Comparison of ENCODE assay signal across 18 cellular contexts in the genomic region with DNA sequence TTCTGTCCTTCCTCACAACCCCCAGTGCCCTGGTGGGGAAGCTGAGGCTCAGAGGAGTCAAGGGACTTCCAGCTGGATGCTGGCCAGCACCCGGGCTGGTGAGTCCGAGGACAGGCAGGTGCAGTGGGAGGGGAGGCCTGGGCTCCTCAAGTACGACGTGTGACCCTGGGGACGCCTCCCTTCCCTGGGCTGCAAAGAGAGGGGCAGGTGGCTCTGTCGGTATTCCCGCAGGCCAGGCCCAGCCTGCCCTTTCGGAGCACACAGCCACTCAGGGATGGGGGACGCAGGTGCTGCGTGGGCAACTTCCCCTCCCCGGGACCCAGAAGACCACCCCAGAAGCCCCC. TPM values are rescaled to one million over a fixed set of nuclear protein-coding genes. Genes with fewer than 3 reads are reported as not detected.
DNase-seq lines count a peak whose midpoint lies in the region; ATAC-seq and TF ChIP-seq lines count a peak whose summit lies in the region.
"Had no signal": no experiment of that assay in that cellular context is flagged by ENCODE, and none has a peak within 500 bp of the region (broad histone marks: within the 10 kb centered on the region; RNA-seq: fewer than 3 reads in every experiment).

No MANE protein-coding gene starts in this region.

- no peak overlapping the region for H4K8ac ChIP-seq in neuronal stem cell (ENCODE audit: low read depth, low read length)

- no peak for TF ChIP-seq CTCF in smooth muscle cell (IDR thresholded peaks at IDR 0.05; ENCODE audit: borderline replicate concordance, insufficient read depth, poor library complexity, severe bottlenecking)

- H3K14ac ChIP-seq in neuronal stem cell (ENCODE audit: low read length) = no peak overlapping the region

- H3K4me3 Mint-ChIP-seq in activated CD4-positive, alpha-beta memory T cell treated with anti-CD3 and anti-CD28 coated beads for 36 hours = no peak overlapping the region
- no peak overlapping the region for H3K4me3 Mint-ChIP-seq in naive thymus-derived CD8-positive, alpha-beta T cell

- no peak overlapping the region for H3K27ac Mint-ChIP-seq in activated CD4-positive, alpha-beta memory T cell treated with anti-CD3 and anti-CD28 coated beads for 36 hours
- H3K27ac Mint-ChIP-seq in naive thymus-derived CD8-positive, alpha-beta T cell = no peak overlapping the region

- H3K9me3 ChIP-seq in iPS-15b (ENCODE audit: control insufficient read depth, insufficient read depth, low read length) (no peaks in the 10 kb centered on the region), neuronal stem cell (replicated peaks in 1 of 2; ENCODE audit: control insufficient read depth in 2 of 2, insufficient read depth in 1 of 2, low read depth in 1 of 2, low read length in 2 of 2) (peaks cover 0 to 1% of the 10 kb centered on the region in 2 donors), smooth muscle cell (replicated peaks; ENCODE audit: low read depth) (no peaks in the 10 kb centered on the region)

- H3K36me3 ChIP-seq in iPS-15b (ENCODE audit: control insufficient read depth, insufficient read depth, low read length) (no peaks in the 10 kb centered on the region), neuronal stem cell (replicated peaks in 1 of 2; ENCODE audit: control insufficient read depth in 2 of 2, insufficient read depth in 2 of 2, low read length in 2 of 2) (no peaks in the 10 kb centered on the region), smooth muscle cell (ENCODE audit: low read depth) (no peaks in the 10 kb centered on the region)

- H2AFZ ChIP-seq in neuronal stem cell (ENCODE audit: low read length) = no peak overlapping the region
- no peak overlapping the region for H2AFZ ChIP-seq in smooth muscle cell (ENCODE audit: low read depth)

- no peak overlapping the region for H4K91ac ChIP-seq in neuronal stem cell (ENCODE audit: low read depth, low read length, poor library complexity)

- intact Hi-C loops in activated CD4-positive, alpha-beta memory T cell treated with anti-CD3 and anti-CD28 coated beads for 36 hours (cut with micrococcal nuclease) = no loop called here

- H3K79me1 ChIP-seq in neuronal stem cell (ENCODE audit: low read depth, low read length) = peaks cover 7% of the 10 kb centered on the region

- H3K4me2 ChIP-seq in neuronal stem cell (ENCODE audit: insufficient read depth, low read length, poor library complexity, severe bottlenecking) = no peak overlapping the region
- H3K4me2 ChIP-seq in smooth muscle cell = no peak overlapping the region

- H3K18ac ChIP-seq in neuronal stem cell (ENCODE audit: low read length) = peak overlapping the region; percentile 95

- no peaks in the 10 kb centered on the region for H3F3A ChIP-seq in smooth muscle cell (ENCODE audit: low read depth)

- POLR2A ChIA-PET in activated CD4-positive, alpha-beta memory T cell treated with anti-CD3 and anti-CD28 coated beads for 36 hours (lab: Charles Lee) = no interaction called here
- POLR2A ChIA-PET in naive thymus-derived CD8-positive, alpha-beta T cell (lab: Charles Lee) = no interaction called here

- H3K23ac ChIP-seq in neuronal stem cell (ENCODE audit: low read depth, low read length, poor library complexity) = no peak overlapping the region

- H2BK5ac ChIP-seq in neuronal stem cell (ENCODE audit: low read length) = peak overlapping the region; percentile 77

- H3K36me3 Mint-ChIP-seq in activated CD4-positive, alpha-beta memory T cell treated with anti-CD3 and anti-CD28 coated beads for 36 hours = no peaks in the 10 kb centered on the region
- no peaks in the 10 kb centered on the region for H3K36me3 Mint-ChIP-seq in naive thymus-derived CD8-positive, alpha-beta T cell

- H3K4ac ChIP-seq in neuronal stem cell (ENCODE audit: low read length) = peak overlapping the region; percentile 37

- H3K27ac ChIP-seq in neuronal stem cell (replicated peaks; ENCODE audit: low read length) (no peak overlapping the region), smooth muscle cell (ENCODE audit: low read depth) (no peak overlapping the region)
- H3K27ac ChIP-seq: RWPE1 had no signal

- CTCF ChIA-PET in activated CD4-positive, alpha-beta memory T cell treated with anti-CD3 and anti-CD28 coated beads for 36 hours (lab: Charles Lee) = no interaction called here

- H3K4me1 ChIP-seq in iPS-15b (ENCODE audit: control insufficient read depth, insufficient read depth, low read length) = no peaks in the 10 kb centered on the region
- peaks cover 44 to 46% of the 10 kb centered on the region in 2 donors for H3K4me1 ChIP-seq in neuronal stem cell (ENCODE audit: control insufficient read depth in 2 of 2, insufficient read depth in 1 of 2, low read depth in 1 of 2, low read length in 2 of 2)
- no peaks in the 10 kb centered on the region for H3K4me1 ChIP-seq in smooth muscle cell (ENCODE audit: low read depth)

- no peaks in the 10 kb centered on the region for H4K20me1 ChIP-seq in smooth muscle cell (ENCODE audit: low read depth)

- H3K27me3 ChIP-seq in iPS-15b (ENCODE audit: control insufficient read depth, insufficient read depth, low read length) (no peaks in the 10 kb centered on the region), neuronal stem cell (ENCODE audit: control insufficient read depth in 3 of 3, insufficient read depth in 3 of 3, low read depth in 1 of 3, low read length in 3 of 3) (no peaks in the 10 kb centered on the region), smooth muscle cell (ENCODE audit: low read depth) (no peaks in the 10 kb centered on the region)

- H3K9ac ChIP-seq in iPS-15b (ENCODE audit: low read depth, low read length) = peak overlapping the region; percentile 54
- H3K9ac ChIP-seq in neuronal stem cell (ENCODE audit: low read depth, low read length, poor library complexity) = no peak overlapping the region
- H3K9ac ChIP-seq in smooth muscle cell (ENCODE audit: low read depth) = no peak overlapping the region

- no peaks in the 10 kb centered on the region for H3K27me3 Mint-ChIP-seq in activated CD4-positive, alpha-beta memory T cell treated with anti-CD3 and anti-CD28 coated beads for 36 hours
- no peaks in the 10 kb centered on the region for H3K27me3 Mint-ChIP-seq in naive thymus-derived CD8-positive, alpha-beta T cell

- peak overlapping the region; percentile 24 for H2BK120ac ChIP-seq in neuronal stem cell (ENCODE audit: low read depth, low read length)

- peak overlapping the region; percentile 82 for H2BK15ac ChIP-seq in neuronal stem cell (ENCODE audit: low read length)

- no peaks in the 10 kb centered on the region for H3K4me1 Mint-ChIP-seq in activated CD4-positive, alpha-beta memory T cell treated with anti-CD3 and anti-CD28 coated beads for 36 hours (ENCODE audit: low read depth)
- H3K4me1 Mint-ChIP-seq in naive thymus-derived CD8-positive, alpha-beta T cell = no peaks in the 10 kb centered on the region

- H3K4me3 ChIP-seq in iPS-15b (ENCODE audit: low read depth, low read length) = no peak overlapping the region
- H3K4me3 ChIP-seq in neuronal stem cell (ENCODE audit: low read length in 2 of 2) = no peak overlapping the region
- no peak overlapping the region for H3K4me3 ChIP-seq in smooth muscle cell

- H2AK5ac ChIP-seq in neuronal stem cell (ENCODE audit: low read depth, low read length) = peak overlapping the region; percentile 100

- H3K9me3 Mint-ChIP-seq in activated CD4-positive, alpha-beta memory T cell treated with anti-CD3 and anti-CD28 coated beads for 36 hours = no peaks in the 10 kb centered on the region
- H3K9me3 Mint-ChIP-seq in naive thymus-derived CD8-positive, alpha-beta T cell = no peaks in the 10 kb centered on the region

- no peak for ATAC-seq in HG02840 (IDR thresholded peaks at IDR 0.05; ENCODE audit: low FRiP score, unreplicated experiment)
- no peak for ATAC-seq in naive thymus-derived CD8-positive, alpha-beta T cell

- no peaks in the 10 kb centered on the region for H3K79me2 ChIP-seq in smooth muscle cell (ENCODE audit: low read depth)

- WGBS in neuronal stem cell (ENCODE audit: extremely low coverage in 2 of 2, insufficient read length in 2 of 2, insufficient replicate concordance in 1 of 2), 2 donors = no CpG with 5 or more reads among the region's 11 CpGs
- WGBS in smooth muscle cell (ENCODE audit: low lambda C conversion rate) = 81% methylated on average over 10 of the region's 11 CpGs

- H2BK12ac ChIP-seq in neuronal stem cell (ENCODE audit: low read length) = peak overlapping the region; percentile 47

- DNase-seq in DMS79 (lab: John Stamatoyannopoulos, UW) (peak; percentile 4), RPMI8226 (peak; percentile 59), neuronal stem cell (ENCODE audit: low spot score) (no peak), smooth muscle cell (lab: John Stamatoyannopoulos, UW; ENCODE audit: unreplicated experiment) (no peak)
- DNase-seq in activated CD4-positive, alpha-beta memory T cell treated with anti-CD3 and anti-CD28 coated beads for 36 hours = no peak
- DNase-seq in naive thymus-derived CD8-positive, alpha-beta T cell = no peak
- DNase-seq: AML-193, GF-D8, GOT3, KG1, NCI-H1092, NCI-H187 treated with DMSO at 0.1 percent for 48 hours, NCI-H510A had no signal

RNA-seq across cellular contexts. Expression of gene PVALEF, which starts 33.1 kb away (rescaled TPM):
- 0.06 TPM for polyA plus RNA-seq in neuronal stem cell (2013, experiment 1 of 2)
- 0.04 TPM for polyA plus RNA-seq in neuronal stem cell (2013, experiment 2 of 2)
- total RNA-seq in activated CD4-positive, alpha-beta memory T cell treated with anti-CD3 and anti-CD28 coated beads for 36 hours = not detected
- not detected for total RNA-seq in naive thymus-derived CD8-positive, alpha-beta T cell
- not detected for polyA plus RNA-seq in naive thymus-derived CD8-positive, alpha-beta T cell
- not detected in 2 replicates for total RNA-seq in smooth muscle cell
- not detected in 2 replicates for polyA plus RNA-seq in smooth muscle cell
- total RNA-seq: M059J, SK-MEL-5 had no signal

RNA-seq across cellular contexts. Expression of gene AATK, which starts 33.9 kb away (rescaled TPM):
- 5.6 TPM for polyA plus RNA-seq in neuronal stem cell (2013, experiment 1 of 2)
- 5.4 TPM for polyA plus RNA-seq in neuronal stem cell (2013, experiment 2 of 2)
- total RNA-seq in activated CD4-positive, alpha-beta memory T cell treated with anti-CD3 and anti-CD28 coated beads for 36 hours = 1 to 10 TPM in 1 of 2 experiments, under 1 TPM in 1; 0.78 to 1.0 TPM
- under 1 TPM in 1 of 2 experiments, not detected in 1; 0.42 TPM for total RNA-seq in naive thymus-derived CD8-positive, alpha-beta T cell
- not detected for polyA plus RNA-seq in naive thymus-derived CD8-positive, alpha-beta T cell
- total RNA-seq in smooth muscle cell = 0.13 and 0.67 TPM in 2 replicates
- polyA plus RNA-seq in smooth muscle cell = 0.61 TPM in 2 replicates
- total RNA-seq: M059J had no signal

Comparison
In these comparisons a context has a peak if more than half of its experiments do, and no peak if none do; other contexts are left out.
1. DNase-seq: peak in DMS79 (single experiment) and RPMI8226 (single experiment); none in neuronal stem cell (single experiment), activated CD4-positive, alpha-beta memory T cell treated with anti-CD3 and anti-CD28 coated beads for 36 hours (single experiment), naive thymus-derived CD8-positive, alpha-beta T cell (0 of 10) and smooth muscle cell (single experiment).